ENCODE assay signal across 9 cellular contexts in the genomic region with DNA sequence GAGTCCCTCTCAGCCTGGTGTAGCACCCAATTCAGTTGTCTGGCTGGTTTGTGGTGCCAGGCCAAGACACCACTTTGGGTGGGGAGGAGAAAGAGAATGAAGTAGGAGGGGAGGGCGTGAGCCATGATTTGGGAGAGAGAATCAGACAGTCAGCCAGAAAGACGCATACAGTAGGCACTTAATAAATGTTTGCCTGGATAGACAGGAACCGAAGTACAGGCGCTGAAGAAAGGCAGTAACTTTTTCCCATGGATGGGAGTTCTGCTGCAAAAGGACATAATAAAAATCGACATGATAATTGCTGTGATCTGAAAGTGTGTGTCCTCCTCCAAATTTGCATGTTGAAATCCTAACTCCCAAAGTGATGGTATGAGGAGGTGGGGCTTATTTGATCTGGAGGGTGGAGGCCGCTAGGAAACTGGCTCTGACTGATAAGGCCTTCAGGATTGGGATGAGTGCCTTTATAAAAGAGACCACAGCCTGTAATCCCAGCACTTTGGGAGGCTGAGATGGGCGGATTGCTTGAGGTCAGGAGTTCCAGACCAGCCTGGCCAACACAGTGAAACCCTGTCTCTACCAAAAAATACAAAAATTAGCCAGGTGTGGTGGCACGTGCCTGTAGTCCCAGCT.
"Had no signal": no experiment of that assay in that cellular context is flagged by ENCODE, and none has a peak within 500 bp of the region (broad histone marks: within the 10 kb centered on the region; RNA-seq: fewer than 3 reads in every experiment).

No MANE protein-coding gene starts in this region.

- H3K27ac ChIP-seq: GM23248, HL-60 had no signal

- H3K9ac ChIP-seq: GM23248 had no signal

- ATAC-seq: HepG2 had no signal

- DNase-seq: GM23248, H9, HFFc6, KG1 had no signal

- H3K9me3 Mint-ChIP-seq: H9, HFFc6 had no signal

- H3K4me3 ChIP-seq: GM23248 had no signal

- H2AFZ ChIP-seq: GM23248 had no signal

- FAIRE-seq: H1, H54, HepG2 had no signal

- H3K4me3 Mint-ChIP-seq: H9, HFFc6, IgD-negative memory B cell had no signal

- H3K4me1 Mint-ChIP-seq: H9, IgD-negative memory B cell had no signal

- H3K27ac Mint-ChIP-seq: HFFc6, IgD-negative memory B cell had no signal
